In the genomic region with DNA sequence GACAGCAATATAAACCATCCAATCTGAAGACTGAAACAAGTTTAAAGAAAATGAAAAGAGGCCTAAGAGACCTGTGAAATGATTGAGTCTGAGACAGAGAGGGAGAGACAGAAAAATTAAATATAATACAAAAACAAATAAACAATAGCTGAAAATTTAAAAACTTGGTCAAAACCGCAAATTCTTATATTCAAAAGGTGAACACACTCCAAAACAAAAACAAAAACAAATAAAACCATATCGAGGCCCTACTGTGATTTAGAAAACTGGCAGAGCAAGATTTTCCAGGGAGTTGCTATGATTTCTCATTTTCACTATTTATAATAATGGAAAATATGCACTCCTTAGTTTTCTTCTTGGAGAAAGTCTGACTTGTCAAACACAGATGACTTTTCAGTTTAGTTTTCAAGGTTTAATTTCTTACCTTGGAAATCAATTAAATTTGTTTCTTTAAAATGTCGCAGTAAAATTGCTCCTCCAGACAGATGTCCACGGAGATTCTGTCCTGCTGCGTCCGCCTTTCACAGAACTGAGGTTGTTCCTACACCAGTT, we compare ENCODE assay signal across 8 cellular contexts.
DNase-seq lines count a peak whose midpoint lies in the region; ATAC-seq and TF ChIP-seq lines count a peak whose summit lies in the region.

No MANE protein-coding gene starts in this region.

- H3K4me3 Mint-ChIP-seq in CD4-positive, CD25-positive, alpha-beta regulatory T cell: peak overlapping the region; percentile 87 to 96 (median 94)

- no peak for TF ChIP-seq CTCF in NB4 (IDR thresholded peaks at IDR 0.05; ENCODE audit: low read depth, low read length)

- intact Hi-C loops in left colon (cut with DNase I, micrococcal nuclease): no loop called here

- H3K4me1 Mint-ChIP-seq in CD4-positive, CD25-positive, alpha-beta regulatory T cell: peaks cover 4 to 45% (median 27%) of the 10 kb centered on the region in 4 donors

- H3K4me3 ChIP-seq in CD4-positive, CD25-positive, alpha-beta regulatory T cell (ENCODE audit: low read depth, low read length): peak overlapping the region; percentile 97
- H3K4me3 ChIP-seq in NB4 (ENCODE audit: low read depth, low read length): peak overlapping the region; percentile 94
- H3K4me3 ChIP-seq in endocrine pancreas (ENCODE audit: control insufficient read depth, insufficient read depth, low read length): peak overlapping the region; percentile 95
- peak overlapping the region; percentile 83 for H3K4me3 ChIP-seq in neuron (ENCODE audit: low read length)

- DNase-seq in CD4-positive, CD25-positive, alpha-beta regulatory T cell: no peak
- DNase-seq in NB4 (ENCODE audit: low read depth): no peak
- DNase-seq in NCI-H526 (lab: John Stamatoyannopoulos, UW): no peak
- no peak for DNase-seq in G401 (ENCODE audit: low spot score)
- DNase-seq in activated gamma-delta T cell (lab: John Stamatoyannopoulos, UW): no peak
- DNase-seq in left colon: no peak

- H3K36me3 ChIP-seq in CD4-positive, CD25-positive, alpha-beta regulatory T cell (ENCODE audit: control insufficient read depth, insufficient read depth, low read length): no peaks in the 10 kb centered on the region
- H3K36me3 ChIP-seq in endocrine pancreas (ENCODE audit: control insufficient read depth, insufficient read depth, low read length) (no peaks in the 10 kb centered on the region), neuron (ENCODE audit: insufficient read depth, low read length) (no peaks in the 10 kb centered on the region)

- no peaks in the 10 kb centered on the region for H3K27me3 Mint-ChIP-seq in CD4-positive, CD25-positive, alpha-beta regulatory T cell

- TF ChIP-seq POLR2A in NB4 (IDR thresholded peaks at IDR 0.05; ENCODE audit: extremely low read depth, insufficient read length): no peak

- H2AFZ ChIP-seq in neuron (ENCODE audit: low read depth, low read length): peak overlapping the region; percentile 71

- no peaks in the 10 kb centered on the region for H3K27me3 ChIP-seq in CD4-positive, CD25-positive, alpha-beta regulatory T cell (ENCODE audit: control insufficient read depth, insufficient read depth, low read length)
- H3K27me3 ChIP-seq in endocrine pancreas (ENCODE audit: control insufficient read depth, insufficient read depth, low read length): no peaks in the 10 kb centered on the region
- no peaks in the 10 kb centered on the region for H3K27me3 ChIP-seq in neuron (ENCODE audit: insufficient read depth, low read length)

- peaks cover 21% of the 10 kb centered on the region for H3K36me3 Mint-ChIP-seq in CD4-positive, CD25-positive, alpha-beta regulatory T cell

- peaks cover 30% of the 10 kb centered on the region for H3K4me1 ChIP-seq in CD4-positive, CD25-positive, alpha-beta regulatory T cell (ENCODE audit: control insufficient read depth, insufficient read depth, low read length, poor library complexity, severe bottlenecking)
- H3K4me1 ChIP-seq in endocrine pancreas (ENCODE audit: control insufficient read depth, insufficient read depth, low read length) (no peaks in the 10 kb centered on the region), neuron (ENCODE audit: insufficient read depth, low read length) (peaks cover 14% of the 10 kb centered on the region)

- peaks cover 0 to 10% (median 2%) of the 10 kb centered on the region in 7 donors for H3K9me3 Mint-ChIP-seq in CD4-positive, CD25-positive, alpha-beta regulatory T cell

- H3K9me3 ChIP-seq in CD4-positive, CD25-positive, alpha-beta regulatory T cell (ENCODE audit: control insufficient read depth in 2 of 2, low read length in 2 of 2): peaks cover 0 to 1% of the 10 kb centered on the region in 2 experiments
- H3K9me3 ChIP-seq in endocrine pancreas (ENCODE audit: control insufficient read depth, low read length) (no peaks in the 10 kb centered on the region), neuron (ENCODE audit: low read length) (no peaks in the 10 kb centered on the region)

- in situ Hi-C loops in G401 (cut with HindIII; ENCODE audit: low sequenced_read_pairs): no loop called here

- no peak for ATAC-seq in CD4-positive, CD25-positive, alpha-beta regulatory T cell (ENCODE audit: low read depth in 2 of 2)
- ATAC-seq in left colon: no peak

- H3K27ac Mint-ChIP-seq in CD4-positive, CD25-positive, alpha-beta regulatory T cell: peak overlapping the region; percentile 89 to 96 (median 95)

- peak overlapping the region; percentile 81 for H3K27ac ChIP-seq in CD4-positive, CD25-positive, alpha-beta regulatory T cell (ENCODE audit: insufficient read depth, low read length, poor library complexity, severe bottlenecking)

- peak overlapping the region; percentile 77 for H3K9ac ChIP-seq in endocrine pancreas (ENCODE audit: control insufficient read depth, insufficient read depth, low read length)
